In genomic region chr1:169548312-169548711, GRCh38 we compare ENCODE assay signal across 30 cellular contexts. TPM values are rescaled to one million over a fixed set of nuclear protein-coding genes. Genes with fewer than 3 reads are reported as not detected.
"Had no signal": no experiment of that assay in that cellular context is flagged by ENCODE, and none has a peak within 500 bp of the region (broad histone marks: within the 10 kb centered on the region; RNA-seq: fewer than 3 reads in every experiment).

No MANE protein-coding gene starts in this region.

- H3K4me1 Mint-ChIP-seq: immature natural killer cell had no signal

- ATAC-seq: foreskin keratinocyte; gastroesophageal sphincter; heart left ventricle; natural killer cell treated with Interleukin-12 subunit alpha and Interleukin-12 subunit beta and Interleukin-15 and Interleukin-18, amount 100 ng/mL, for 72 hours; sciatic nerve; stimulated activated effector memory CD8-positive, alpha-beta T cell treated with anti-CD3 and anti-CD28 coated beads, Interleukin-12 subunit alpha, Interleukin-12 subunit beta, amount 100 ng/mL, for 72 hours had no signal

- H3K36me3 ChIP-seq: esophagus muscularis mucosa, gastroesophageal sphincter, heart left ventricle, neural progenitor cell, prostate gland, right atrium auricular region, stomach, thyroid gland had no signal

- H3K4me3 Mint-ChIP-seq: immature natural killer cell; memory B cell; naive B cell; natural killer cell treated with Interleukin-12 subunit alpha and Interleukin-12 subunit beta and Interleukin-15 and Interleukin-18, amount 100 ng/mL, for 72 hours; neural progenitor cell; stimulated activated effector memory CD8-positive, alpha-beta T cell treated with anti-CD3 and anti-CD28 coated beads, Interleukin-12 subunit alpha, Interleukin-12 subunit beta, amount 100 ng/mL, for 72 hours; type B pancreatic cell had no signal

- H3K4me1 ChIP-seq: esophagus muscularis mucosa, foreskin keratinocyte, gastroesophageal sphincter, heart left ventricle, neural progenitor cell, prostate gland, right atrium auricular region, stomach, thyroid gland had no signal

- DNase-seq: dermis blood vessel endothelial cell; effector memory CD4-positive, alpha-beta T cell; foreskin keratinocyte; heart left ventricle; hypothalamus; immature natural killer cell; islet precursor cell; kidney glomerular epithelial cell; naive B cell; stimulated activated CD4-positive, alpha-beta T cell treated with anti-CD3 and anti-CD28 coated beads, Interleukin-2, amount 100 ng/mL, for 24 hours; stimulated activated CD4-positive, alpha-beta T cell treated with anti-CD3 and anti-CD28 coated beads, Interleukin-4, amount 100 ng/mL, for 24 hours; stimulated activated naive CD4-positive, alpha-beta T cell treated with Interleukin-2 at 50 U/mL for 16 hours; stomach; thyroid gland had no signal

- H3K36me3 Mint-ChIP-seq: immature natural killer cell; memory B cell; naive B cell; natural killer cell treated with Interleukin-12 subunit alpha and Interleukin-12 subunit beta and Interleukin-15 and Interleukin-18, amount 100 ng/mL, for 72 hours; neural progenitor cell; type B pancreatic cell had no signal

- H3K9me3 ChIP-seq: esophagus muscularis mucosa, gastroesophageal sphincter, heart left ventricle, prostate gland, right atrium auricular region, stomach, thyroid gland had no signal

- H3K4me3 ChIP-seq: coronary artery, esophagus muscularis mucosa, gastroesophageal sphincter, heart left ventricle, lung, neural progenitor cell, prostate gland, right atrium auricular region, stomach, thyroid gland had no signal

- H3K27ac Mint-ChIP-seq: immature natural killer cell; memory B cell; natural killer cell treated with Interleukin-12 subunit alpha and Interleukin-12 subunit beta and Interleukin-15 and Interleukin-18, amount 100 ng/mL, for 72 hours; neural progenitor cell; stimulated activated effector memory CD8-positive, alpha-beta T cell treated with anti-CD3 and anti-CD28 coated beads, Interleukin-12 subunit alpha, Interleukin-12 subunit beta, amount 100 ng/mL, for 72 hours; type B pancreatic cell had no signal

- FAIRE-seq: endothelial cell of umbilical vein had no signal

- H3K27ac ChIP-seq: coronary artery, esophagus muscularis mucosa, foreskin keratinocyte, gastroesophageal sphincter, heart left ventricle, neural progenitor cell, prostate gland, right atrium auricular region, stomach, thyroid gland had no signal

- H3K27me3 ChIP-seq: gastroesophageal sphincter, heart left ventricle, neural progenitor cell, right atrium auricular region, stomach, thyroid gland had no signal

- H3K27me3 Mint-ChIP-seq: natural killer cell treated with Interleukin-12 subunit alpha and Interleukin-12 subunit beta and Interleukin-15 and Interleukin-18, amount 100 ng/mL, for 72 hours; type B pancreatic cell had no signal

RNA-seq across cellular contexts. Expression of gene F5, which starts 38.0 kb away (rescaled TPM):
- total RNA-seq: dermis blood vessel endothelial cell, endothelial cell of umbilical vein, epithelial cell of proximal tubule, foreskin keratinocyte, osteocyte had no signal
- polyA plus RNA-seq: endothelial cell of umbilical vein, fibroblast of lung, foreskin keratinocyte had no signal
